ENCODE assay signal across 9 cellular contexts in the genomic region with DNA sequence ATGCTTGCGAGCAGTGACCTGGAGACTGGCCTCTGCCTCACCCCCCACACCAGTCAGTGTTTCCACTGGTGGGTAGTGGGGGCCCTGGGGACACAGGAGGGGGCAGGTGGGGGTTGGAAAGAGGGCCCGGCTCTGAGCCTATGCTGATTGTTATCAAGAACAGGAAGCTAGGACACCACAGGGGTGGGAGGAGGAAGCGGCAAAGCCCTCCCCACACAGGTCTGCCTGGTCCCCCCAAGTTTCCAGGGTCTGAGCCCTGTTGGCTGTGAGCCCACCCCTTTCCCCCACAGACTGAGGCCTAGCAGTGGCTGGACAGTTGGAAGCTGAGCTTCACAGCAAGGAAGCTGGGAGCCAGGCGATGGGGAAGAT. TPM values are rescaled to one million over a fixed set of nuclear protein-coding genes. Genes with fewer than 3 reads are reported as not detected.
A peak's percentile ranks its signal among the peaks of the same experiment; 100 is the strongest.
DNase-seq lines count a peak whose midpoint lies in the region; ATAC-seq and TF ChIP-seq lines count a peak whose summit lies in the region.
"Had no signal": no experiment of that assay in that cellular context is flagged by ENCODE, and none has a peak within 500 bp of the region (broad histone marks: within the 10 kb centered on the region; RNA-seq: fewer than 3 reads in every experiment).

No MANE protein-coding gene starts in this region.

- H3K9me3 ChIP-seq in ovary (no peaks in the 10 kb centered on the region), aorta (ENCODE audit: control insufficient read depth, low read length) (no peaks in the 10 kb centered on the region)

- peak overlapping the region; percentile 91 for H3K4me3 Mint-ChIP-seq in activated T-cell treated with anti-CD3 and anti-CD28 coated beads, Interleukin-2, amount 50 U/mL, for 4 hours

- peaks cover 44% of the 10 kb centered on the region for H3K4me1 ChIP-seq in ovary (ENCODE audit: insufficient read depth)
- no peaks in the 10 kb centered on the region for H3K4me1 ChIP-seq in aorta (ENCODE audit: control insufficient read depth in 1 of 2, insufficient read depth in 2 of 2, low read length in 2 of 2)

- no peaks in the 10 kb centered on the region for H3K27me3 Mint-ChIP-seq in activated T-cell treated with anti-CD3 and anti-CD28 coated beads, Interleukin-2, amount 50 U/mL, for 4 hours (ENCODE audit: low read depth)

- no peaks in the 10 kb centered on the region for H3K9me3 Mint-ChIP-seq in activated T-cell treated with anti-CD3 and anti-CD28 coated beads, Interleukin-2, amount 50 U/mL, for 4 hours

- DNase-seq in GM12864 (ENCODE audit: low read depth): peak; percentile 51
- peak; percentile 46 for DNase-seq in NAMALWA (ENCODE audit: low spot score)
- DNase-seq in activated T-cell treated with anti-CD3 and anti-CD28 coated beads, Interleukin-2, amount 50 U/mL, for 4 hours: peak; percentile 39
- DNase-seq in ovary: peak in 1 of 5 donors; percentile 49
- no peak for DNase-seq in A172 (ENCODE audit: low spot score)
- DNase-seq in aorta: no peak
- DNase-seq in DMS53 treated with DMSO at 0.1 percent for 48 hours (lab: John Stamatoyannopoulos, UW; ENCODE audit: unreplicated experiment): no peak
- no peak for DNase-seq in NCI-H1694 (lab: John Stamatoyannopoulos, UW)
- DNase-seq: effector CD8-positive, alpha-beta T cell had no signal

- no peak for TF ChIP-seq EP300 in ovary (IDR thresholded peaks at IDR 0.05)

- H3K36me3 ChIP-seq in ovary (no peaks in the 10 kb centered on the region), aorta (ENCODE audit: control insufficient read depth in 1 of 2, insufficient read depth in 2 of 2, low read length in 1 of 2) (no peaks in the 10 kb centered on the region)

- no peak for TF ChIP-seq CTCF in GM12864 (IDR thresholded peaks at IDR 0.05; ENCODE audit: low read depth, low read length, missing control alignments)
- no peak for TF ChIP-seq CTCF in ovary (IDR thresholded peaks at IDR 0.05)

- H3K27ac ChIP-seq in ovary: peak overlapping the region; percentile 35 to 62
- no peak overlapping the region for H3K27ac ChIP-seq in aorta (ENCODE audit: low read depth in 1 of 2, low read length in 2 of 2)

- H3K4me3 ChIP-seq in GM12864 (ENCODE audit: low read depth, low read length): no peak overlapping the region
- no peak overlapping the region for H3K4me3 ChIP-seq in ovary
- H3K4me3 ChIP-seq in aorta (ENCODE audit: low read length in 2 of 2): no peak overlapping the region

- TF ChIP-seq POLR2A in ovary (IDR thresholded peaks at IDR 0.05): no peak

- H3K27me3 ChIP-seq in ovary: no peaks in the 10 kb centered on the region
- H3K27me3 ChIP-seq in aorta (ENCODE audit: control insufficient read depth in 1 of 2, insufficient read depth in 2 of 2, low read length in 1 of 2): no peaks in the 10 kb centered on the region

- intact Hi-C loops in ovary (cut with DNase I): no loop called here
- intact Hi-C loops in aorta (cut with DNase I): no loop called here

- no peak for ATAC-seq in activated T-cell treated with anti-CD3 and anti-CD28 coated beads, Interleukin-2, amount 50 U/mL, for 4 hours
- ATAC-seq in aorta (ENCODE audit: low FRiP score): no peak

- WGBS in ovary, 3 donors: 80 to 89% (median 86%) methylated on average over 4 of the region's 4 CpGs
- WGBS in aorta, 2 donors: 89 to 90% methylated on average over 4 of the region's 4 CpGs

- H3K4me1 Mint-ChIP-seq in activated T-cell treated with anti-CD3 and anti-CD28 coated beads, Interleukin-2, amount 50 U/mL, for 4 hours (ENCODE audit: low read depth): peaks cover 88% of the 10 kb centered on the region

- peaks cover 18% of the 10 kb centered on the region for H3K36me3 Mint-ChIP-seq in activated T-cell treated with anti-CD3 and anti-CD28 coated beads, Interleukin-2, amount 50 U/mL, for 4 hours (ENCODE audit: insufficient read depth)

RNA-seq across cellular contexts. Expression of gene PTPN7, which starts 1.6 kb away (rescaled TPM):
- 100 to 1,000 TPM; 304 to 352 (median 331) TPM for total RNA-seq in activated T-cell treated with anti-CD3 and anti-CD28 coated beads, Interleukin-2, amount 50 U/mL, for 4 hours
- 1 to 10 TPM in 5 of 7 donors, under 1 TPM in 2; 0.58 to 4.8 (median 1.7) TPM for total RNA-seq in ovary
- polyA plus RNA-seq in ovary: 10 to 100 TPM in 1 of 2 donors, under 1 TPM in 1; 0.98 to 15.4 TPM
- not detected in 2 replicates for total RNA-seq in A172 (2014; rRNA removed; shearing (Covaris generic))
- total RNA-seq in aorta: 1 to 10 TPM; 3.4 to 5.7 TPM
- polyA plus RNA-seq in aorta: 1 to 10 TPM in 1 of 2 donors, under 1 TPM in 1; 0.33 to 3.4 TPM

RNA-seq across cellular contexts. Expression of gene ARL8A, which starts 17.5 kb away (rescaled TPM):
- 10 to 100 TPM; 48.9 to 55.0 (median 52.1) TPM for total RNA-seq in activated T-cell treated with anti-CD3 and anti-CD28 coated beads, Interleukin-2, amount 50 U/mL, for 4 hours
- total RNA-seq in ovary: 10 to 100 TPM; 20.0 to 95.9 (median 67.6) TPM
- polyA plus RNA-seq in ovary: 10 to 100 TPM; 26.6 to 65.8 TPM
- total RNA-seq in A172 (2014; rRNA removed; shearing (Covaris generic)): 42.6 and 57.9 TPM in 2 replicates
- total RNA-seq in aorta: 10 to 100 TPM; 66.3 to 87.7 TPM
- polyA plus RNA-seq in aorta: 10 to 100 TPM; 21.8 to 32.2 TPM

RNA-seq across cellular contexts. Expression of gene LGR6, which starts 31.6 kb away (rescaled TPM):
- under 1 TPM in 2 of 3 donors, not detected in 1; 0.08 to 0.21 TPM for total RNA-seq in activated T-cell treated with anti-CD3 and anti-CD28 coated beads, Interleukin-2, amount 50 U/mL, for 4 hours
- total RNA-seq in ovary (10 to 100 TPM in 1 of 7 donors, 1 to 10 TPM in 3, under 1 TPM in 3; 0.24 to 12.4 (median 1.4) TPM), aorta (10 to 100 TPM; 31.7 to 35.6 TPM)
- polyA plus RNA-seq in ovary (1 to 10 TPM; 1.1 to 1.9 TPM), aorta (10 to 100 TPM; 11.6 to 67.8 TPM)
- not detected in 2 replicates for total RNA-seq in A172 (2014; rRNA removed; shearing (Covaris generic))

RNA-seq across cellular contexts. Expression of gene GPR37L1, which starts 39.3 kb away (rescaled TPM):
- total RNA-seq in activated T-cell treated with anti-CD3 and anti-CD28 coated beads, Interleukin-2, amount 50 U/mL, for 4 hours: not detected
- total RNA-seq in ovary (under 1 TPM in 5 of 7 donors, not detected in 2; 0.10 to 0.34 (median 0.13) TPM), aorta (under 1 TPM in 1 of 2 donors, not detected in 1; 0.06 TPM)
- polyA plus RNA-seq in ovary (under 1 TPM; 0.01 to 0.03 TPM), aorta (not detected)
- 0.03 and 0.60 TPM in 2 replicates for total RNA-seq in A172 (2014; rRNA removed; shearing (Covaris generic))

Comparison
In these comparisons a context has a peak if more than half of its experiments do, and no peak if none do; other contexts are left out.
1. DNase-seq: peak in GM12864 (single experiment), NAMALWA (single experiment) and activated T-cell treated with anti-CD3 and anti-CD28 coated beads, Interleukin-2, amount 50 U/mL, for 4 hours (single experiment); none in A172 (single experiment), aorta (0 of 2), DMS53 treated with DMSO at 0.1 percent for 48 hours (single experiment) and NCI-H1694 (single experiment).
2. H3K27ac ChIP-seq: peak in ovary (2 of 2); none in aorta (0 of 2).
3. RNA of gene PTPN7, which starts 1.6 kb away (total RNA-seq): 304 to 352 TPM in activated T-cell treated with anti-CD3 and anti-CD28 coated beads, Interleukin-2, amount 50 U/mL, for 4 hours; 3.4 to 5.7 TPM in aorta, 0.58 to 4.8 TPM in ovary and not detected in A172; every median in the first group is over 10 times any median in the second.